1 cellular context compared by ENCODE assay signal in genomic region chr14:23095196-23096108, GRCh38.
A peak's percentile ranks its signal among the peaks of the same experiment; 100 is the strongest.
TF ChIP-seq lines count a peak whose summit lies in the region.

Gene C14orf119 (plus strand): TSS chr14:23095505. CDS start chr14:23097659, 2,154 bp downstream.

TF ChIP-seq in HepG2, 621 proteins besides CTCF, POLR2A, EP300 and RAD21 (continued from another document and continues in another):
- peak; percentile 89; the same call in 1 of the 2 replicates for TF ChIP-seq NFAT5 (CRISPR knock-in tag; IDR thresholded peaks at IDR 0.05)
- TF ChIP-seq TOPORS (CRISPR knock-in tag; IDR thresholded peaks at IDR 0.05): no peak
- TF ChIP-seq E2F5 (CRISPR knock-in tag; conservative IDR thresholded peaks at IDR 0.05): peak; percentile 54; the same call in 1 of the 2 replicates
- TF ChIP-seq ZZZ3 (CRISPR knock-in tag; IDR thresholded peaks at IDR 0.05; ENCODE audit: borderline replicate concordance): peak; percentile 97
- TF ChIP-seq WIZ (CRISPR knock-in tag; IDR thresholded peaks at IDR 0.05): peak; percentile 93; the same call in 1 of the 2 replicates
- TF ChIP-seq ZNF451 (CRISPR knock-in tag; IDR thresholded peaks at IDR 0.05): peak; percentile 18; the same call in 1 of the 2 replicates
- TF ChIP-seq MAFF (IDR thresholded peaks at IDR 0.05; ENCODE audit: low read depth, low read length): peak; percentile 5; the same call in 1 of the 2 replicates
- TF ChIP-seq DMAP1 (CRISPR knock-in tag; IDR thresholded peaks at IDR 0.05): no peak; the same call in none of the 2 replicates
- peak; percentile 43 for TF ChIP-seq ZNF883 (CRISPR knock-in tag; IDR thresholded peaks at IDR 0.05; ENCODE audit: not compliant biosample characterization)
- 0 out of 2 replicates have a peak, but pooled peaks have one; percentile 35 for TF ChIP-seq ZBTB8A (CRISPR knock-in tag; IDR thresholded peaks at IDR 0.05; ENCODE audit: borderline replicate concordance, low read depth)
- TF ChIP-seq SIX4 (CRISPR knock-in tag; IDR thresholded peaks at IDR 0.05): peak; percentile 79
- peak; percentile 86 for TF ChIP-seq HNF4G (IDR thresholded peaks at IDR 0.05; ENCODE audit: borderline replicate concordance, low read depth, low read length)
- 0 out of 2 replicates have a peak, but pooled peaks have one; percentile 56 for TF ChIP-seq HNF4G (CRISPR knock-in tag; IDR thresholded peaks at IDR 0.05; ENCODE audit: borderline replicate concordance, low read depth)
- no peak; the same call in none of the 2 replicates for TF ChIP-seq RCOR2 (CRISPR knock-in tag; IDR thresholded peaks at IDR 0.05)
- TF ChIP-seq AFF4 (CRISPR knock-in tag; IDR thresholded peaks at IDR 0.05): peak; percentile 68; the same call in 1 of the 2 replicates
- no peak; the same call in 1 of the 2 replicates for TF ChIP-seq HMGA1 (CRISPR knock-in tag; conservative IDR thresholded peaks at IDR 0.05)
- no peak for TF ChIP-seq ZXDC (CRISPR knock-in tag; IDR thresholded peaks at IDR 0.05)
- peak; percentile 39; the same call in 1 of the 2 replicates for TF ChIP-seq SMAD3 (CRISPR knock-in tag; IDR thresholded peaks at IDR 0.05)
- peak; percentile 84 for TF ChIP-seq ZBTB38 (CRISPR knock-in tag; IDR thresholded peaks at IDR 0.05)
- no peak for TF ChIP-seq ZMYM3 (CRISPR knock-in tag; IDR thresholded peaks at IDR 0.05)
- peak; percentile 66; the same call in 1 of the 2 replicates for TF ChIP-seq SIN3B (IDR thresholded peaks at IDR 0.05; ENCODE audit: low read length)
- peak; percentile 62 for TF ChIP-seq MNT (IDR thresholded peaks at IDR 0.05)
- TF ChIP-seq TFAP4 (IDR thresholded peaks at IDR 0.05; ENCODE audit: borderline replicate concordance, low read depth): peak; percentile 67; the same call in 1 of the 2 replicates
- TF ChIP-seq SOX13 (IDR thresholded peaks at IDR 0.05): peak; percentile 85
- no peak; a peak in 1 of 4 replicates for TF ChIP-seq SOX13 (CRISPR knock-in tag; conservative IDR thresholded peaks at IDR 0.05 in 1 of 2, IDR thresholded peaks at IDR 0.05 in 1 of 2)
- 0 out of 2 replicates have a peak, but pooled peaks have one; percentile 16 for TF ChIP-seq SUZ12 (IDR thresholded peaks at IDR 0.05; ENCODE audit: low read depth, low read length)
- TF ChIP-seq HBP1 (CRISPR knock-in tag; IDR thresholded peaks at IDR 0.05; ENCODE audit: low read depth): peak; percentile 61; the same call in 1 of the 2 replicates
- TF ChIP-seq ZNF737 (CRISPR knock-in tag; IDR thresholded peaks at IDR 0.05; ENCODE audit: borderline replicate concordance): no peak
- TF ChIP-seq ATF7-NPFF (CRISPR knock-in tag; IDR thresholded peaks at IDR 0.05; ENCODE audit: low read depth): peak; percentile 89
- 0 out of 2 replicates have a peak, but pooled peaks have one; percentile 5 for TF ChIP-seq MYPOP (CRISPR knock-in tag; IDR thresholded peaks at IDR 0.05)
- peak; percentile 82; the same call in 1 of the 2 replicates for TF ChIP-seq SNAPC4 (CRISPR knock-in tag; IDR thresholded peaks at IDR 0.05)
